14 cellular contexts compared by ENCODE assay signal in genomic region chr18:7803956-7804469, GRCh38.
DNase-seq lines count a peak whose midpoint lies in the region; TF ChIP-seq lines count a peak whose summit lies in the region.
"Had no signal": no experiment of that assay in that cellular context is flagged by ENCODE, and none has a peak within 500 bp of the region (broad histone marks: within the 10 kb centered on the region; RNA-seq: fewer than 3 reads in every experiment).

No MANE protein-coding gene starts in this region.

- H3K4me3 Mint-ChIP-seq in Caco-2 (ENCODE audit: unreplicated experiment): peak overlapping the region; percentile 63
- H3K4me3 Mint-ChIP-seq: CD4-positive, alpha-beta memory T cell had no signal

- DNase-seq in Caco-2: peak; percentile 44 to 45
- DNase-seq in epithelial cell of proximal tubule (ENCODE audit: low read depth): peak; percentile 20
- DNase-seq in left kidney (ENCODE audit: low read depth, low spot score): peak; percentile 49
- DNase-seq in trophoblast cell: no peak
- no peak for DNase-seq in MM.1S
- DNase-seq in amniotic stem cell (lab: John Stamatoyannopoulos, UW): no peak
- DNase-seq in stimulated activated CD8-positive, alpha-beta memory T cell treated with anti-CD3 and anti-CD28 coated beads, Interleukin-4, amount 100 ng/mL, for 48 hours: no peak
- no peak for DNase-seq in effector memory CD4-positive, alpha-beta T cell
- DNase-seq: BE2C; CD4-positive, alpha-beta memory T cell; DND-41; GDM1 had no signal

- H2AK5ac ChIP-seq in trophoblast cell (ENCODE audit: low read length): peak overlapping the region; percentile 14

- H3K36me3 ChIP-seq in Caco-2 (ENCODE audit: control insufficient read depth, insufficient read depth, low read length) (no peaks in the 10 kb centered on the region; the same call in 1 of the 2 replicates), trophoblast cell (ENCODE audit: control insufficient read depth in 1 of 2, insufficient read depth in 2 of 2, low read length in 2 of 2) (peaks cover 1 to 3% of the 10 kb centered on the region in 2 experiments), MM.1S (replicated peaks; ENCODE audit: insufficient read depth, low read length) (no peaks in the 10 kb centered on the region)
- H3K36me3 ChIP-seq in effector memory CD4-positive, alpha-beta T cell (ENCODE audit: control insufficient read depth, insufficient read depth, low read length): no peaks in the 10 kb centered on the region
- H3K36me3 ChIP-seq: BE2C, HAP-1 had no signal

- CTCF ChIA-PET in Caco-2 (lab: Charles Lee): interaction anchor here (2.3 kb wide), 1 partner anchor 14 kb away, joined by 14 read pairs; no protein-coding TSS in a partner anchor

- peak overlapping the region; percentile 24 for H2BK12ac ChIP-seq in trophoblast cell (ENCODE audit: low read length)

- H3K9ac ChIP-seq in trophoblast cell (ENCODE audit: low read length) (no peak overlapping the region), MM.1S (ENCODE audit: low read length) (no peak overlapping the region)

- peak overlapping the region; percentile 73 for H3K18ac ChIP-seq in trophoblast cell (ENCODE audit: low read length)

- no peaks in the 10 kb centered on the region for H3F3A ChIP-seq in MM.1S (ENCODE audit: insufficient read depth, low read length)

- H3K4me3 ChIP-seq in Caco-2 (ENCODE audit: low read depth, low read length): no peak overlapping the region
- no peak overlapping the region for H3K4me3 ChIP-seq in epithelial cell of proximal tubule (ENCODE audit: low read depth, low read length)
- H3K4me3 ChIP-seq in trophoblast cell (ENCODE audit: low read depth, low read length): no peak overlapping the region
- H3K4me3 ChIP-seq in MM.1S (ENCODE audit: low read length): no peak overlapping the region
- no peak overlapping the region for H3K4me3 ChIP-seq in effector memory CD4-positive, alpha-beta T cell (ENCODE audit: insufficient read depth, low read depth, low read length, poor library complexity, severe bottlenecking)
- H3K4me3 ChIP-seq: HAP-1 had no signal

- peak overlapping the region; percentile 51 for H4K12ac ChIP-seq in trophoblast cell (ENCODE audit: low read depth, low read length)

- no peak overlapping the region for H2BK120ac ChIP-seq in trophoblast cell (ENCODE audit: insufficient read depth, low read length, poor library complexity)

- intact Hi-C loops in Caco-2 (cut with micrococcal nuclease; ENCODE audit: unreplicated experiment): loop anchor here (5.0 kb wide), 1 partner anchor 53 kb away; no protein-coding TSS in a partner anchor

- peak overlapping the region; percentile 53 for H3K27ac Mint-ChIP-seq in Caco-2 (ENCODE audit: unreplicated experiment)
- H3K27ac Mint-ChIP-seq: CD4-positive, alpha-beta memory T cell had no signal

- H3K27ac ChIP-seq in trophoblast cell (ENCODE audit: low read depth, low read length): no peak overlapping the region
- no peak overlapping the region for H3K27ac ChIP-seq in MM.1S (ENCODE audit: low read length)
- no peak overlapping the region for H3K27ac ChIP-seq in effector memory CD4-positive, alpha-beta T cell (ENCODE audit: insufficient read depth, low read length, poor library complexity, severe bottlenecking)
- H3K27ac ChIP-seq: C4-2B had no signal

- no peaks in the 10 kb centered on the region for H4K20me1 ChIP-seq in MM.1S (ENCODE audit: insufficient read depth, low read length)

- no peak overlapping the region for H4K91ac ChIP-seq in trophoblast cell (ENCODE audit: low read depth, low read length)

- H3K4me1 Mint-ChIP-seq in Caco-2 (ENCODE audit: low read depth, unreplicated experiment): peaks cover 50% of the 10 kb centered on the region

- H3K27me3 ChIP-seq in Caco-2 (replicated peaks; ENCODE audit: control insufficient read depth, insufficient read depth, low read length) (no peaks in the 10 kb centered on the region), trophoblast cell (ENCODE audit: insufficient read depth, low read length) (no peaks in the 10 kb centered on the region), MM.1S (replicated peaks; ENCODE audit: insufficient read depth, low read length) (no peaks in the 10 kb centered on the region)
- no peaks in the 10 kb centered on the region for H3K27me3 ChIP-seq in effector memory CD4-positive, alpha-beta T cell (replicated peaks; ENCODE audit: control insufficient read depth, insufficient read depth, low read length, poor library complexity, severe bottlenecking)
- H3K27me3 ChIP-seq: BE2C had no signal

- no TSS peak for BruUV-seq in Caco-2 (replicated peaks; lab: Mats Ljungman, UMichigan)

- no peak overlapping the region for H3K14ac ChIP-seq in trophoblast cell (ENCODE audit: low read length)

- POLR2A ChIA-PET in Caco-2 (lab: Charles Lee): no interaction called here

- H3K27me3 Mint-ChIP-seq in Caco-2 (ENCODE audit: insufficient read depth, unreplicated experiment): no peaks in the 10 kb centered on the region

- H3K9me2 ChIP-seq in MM.1S (replicated peaks; ENCODE audit: insufficient read depth, low read length): no peaks in the 10 kb centered on the region

- H3K9me3 ChIP-seq in Caco-2 (no peaks in the 10 kb centered on the region; the same call in 1 of the 2 replicates), trophoblast cell (ENCODE audit: insufficient read depth, low read depth, low read length) (no peaks in the 10 kb centered on the region), MM.1S (replicated peaks; ENCODE audit: insufficient read depth, low read length) (no peaks in the 10 kb centered on the region)
- no peaks in the 10 kb centered on the region for H3K9me3 ChIP-seq in effector memory CD4-positive, alpha-beta T cell (ENCODE audit: control insufficient read depth, low read length)
- H3K9me3 ChIP-seq: BE2C, HAP-1 had no signal

- no peak overlapping the region for H3K4ac ChIP-seq in trophoblast cell (ENCODE audit: low read depth, low read length)

- no peak overlapping the region for H3K23ac ChIP-seq in trophoblast cell (ENCODE audit: low read length)

- no peaks in the 10 kb centered on the region for H3K79me1 ChIP-seq in trophoblast cell (ENCODE audit: low read length)

- H2BK5ac ChIP-seq in trophoblast cell (ENCODE audit: low read depth, low read length, poor library complexity): no peak overlapping the region

- H3K4me1 ChIP-seq in Caco-2: peaks cover 48% of the 10 kb centered on the region
- peaks cover under 1 to 1% of the 10 kb centered on the region in 2 experiments for H3K4me1 ChIP-seq in trophoblast cell (ENCODE audit: control insufficient read depth in 1 of 2, insufficient read depth in 2 of 2, low read length in 2 of 2)
- no peaks in the 10 kb centered on the region for H3K4me1 ChIP-seq in MM.1S (ENCODE audit: low read length)
- no peaks in the 10 kb centered on the region for H3K4me1 ChIP-seq in effector memory CD4-positive, alpha-beta T cell (ENCODE audit: control insufficient read depth, insufficient read depth, low read length, poor library complexity, severe bottlenecking)
- H3K4me1 ChIP-seq: BE2C, HAP-1 had no signal

- peaks cover 2% of the 10 kb centered on the region for H3K79me2 ChIP-seq in trophoblast cell (ENCODE audit: control insufficient read depth, insufficient read depth, low read length, poor library complexity)
- no peaks in the 10 kb centered on the region for H3K79me2 ChIP-seq in MM.1S (ENCODE audit: low read length)

- WGBS in trophoblast cell (ENCODE audit: extremely low coverage, insufficient coverage, insufficient read length): no CpG with 5 or more reads among the region's 4 CpGs

- TF ChIP-seq CTCF in Caco-2 (IDR thresholded peaks at IDR 0.05; ENCODE audit: insufficient read depth in 1 of 2, low read depth in 1 of 2, low read length in 1 of 2, severe bottlenecking in 1 of 2, unreplicated experiment in 1 of 2) (no peak), epithelial cell of proximal tubule (conservative IDR thresholded peaks at IDR 0.05; ENCODE audit: low read depth, low read length) (no peak), MM.1S (IDR thresholded peaks at IDR 0.05; ENCODE audit: low read length) (no peak)

- H3K4me2 ChIP-seq in trophoblast cell (ENCODE audit: low read length) (no peak overlapping the region), MM.1S (ENCODE audit: low read depth, low read length) (no peak overlapping the region)

- H2AFZ ChIP-seq in trophoblast cell (ENCODE audit: insufficient read depth, low read length, poor library complexity) (no peak overlapping the region), MM.1S (ENCODE audit: low read length) (no peak overlapping the region)

- peaks cover under 1% of the 10 kb centered on the region for H3K9me3 Mint-ChIP-seq in Caco-2 (ENCODE audit: unreplicated experiment)
- H3K9me3 Mint-ChIP-seq: CD4-positive, alpha-beta memory T cell had no signal

- peaks cover 33% of the 10 kb centered on the region for H3K36me3 Mint-ChIP-seq in Caco-2 (ENCODE audit: insufficient read depth, unreplicated experiment)
- H3K36me3 Mint-ChIP-seq: CD4-positive, alpha-beta memory T cell had no signal

- no peak overlapping the region for H4K8ac ChIP-seq in trophoblast cell (ENCODE audit: low read depth, low read length)

Comparison
In these comparisons a context has a peak if more than half of its experiments do, and no peak if none do; other contexts are left out.
1. DNase-seq: peak in Caco-2 (2 of 2), epithelial cell of proximal tubule (single experiment) and left kidney (single experiment); none in trophoblast cell (0 of 2), MM.1S (single experiment), amniotic stem cell (single experiment), stimulated activated CD8-positive, alpha-beta memory T cell treated with anti-CD3 and anti-CD28 coated beads, Interleukin-4, amount 100 ng/mL, for 48 hours (single experiment) and effector memory CD4-positive, alpha-beta T cell (0 of 3).